9 cellular contexts compared by ENCODE assay signal in the genomic region with DNA sequence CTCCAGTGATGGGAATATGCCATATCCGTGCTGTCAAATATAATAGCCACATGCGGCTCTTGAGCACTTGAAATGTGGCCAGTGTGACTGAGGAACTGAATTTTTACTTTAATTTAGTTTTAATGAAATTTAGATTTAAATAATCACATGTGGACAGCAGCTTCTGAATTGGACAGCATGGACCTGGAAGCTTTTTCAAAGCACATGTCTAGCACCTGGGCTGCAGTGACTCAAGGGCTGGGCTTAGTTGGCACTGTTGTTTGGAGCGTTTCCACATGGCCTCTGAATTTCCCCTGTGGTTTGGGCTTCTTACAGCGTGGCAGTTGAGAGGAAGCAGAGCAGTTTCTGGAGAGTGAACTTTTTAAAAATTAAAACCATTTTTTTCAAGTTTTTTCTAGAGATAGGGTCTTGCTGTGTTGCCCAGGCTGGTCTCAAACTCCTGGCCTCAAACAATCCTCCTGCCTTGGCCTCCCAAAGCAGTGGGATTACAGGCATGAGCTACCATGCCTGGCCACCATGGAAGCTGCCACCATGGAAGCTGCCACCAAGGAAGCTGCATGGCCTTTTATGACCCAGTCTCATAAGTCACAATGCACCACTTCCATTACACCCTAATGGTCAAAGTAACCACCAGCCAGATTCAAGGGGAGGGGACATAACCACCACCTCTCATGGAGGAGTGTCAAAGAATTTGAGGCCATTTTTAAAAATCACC. TPM values are rescaled to one million over a fixed set of nuclear protein-coding genes. Genes with fewer than 3 reads are reported as not detected.
DNase-seq lines count a peak whose midpoint lies in the region; ATAC-seq, FAIRE-seq and TF ChIP-seq lines count a peak whose summit lies in the region.
"Had no signal": no experiment of that assay in that cellular context is flagged by ENCODE, and none has a peak within 500 bp of the region (broad histone marks: within the 10 kb centered on the region; RNA-seq: fewer than 3 reads in every experiment).

No MANE protein-coding gene starts in this region.

- ATAC-seq in activated CD8-positive, alpha-beta memory T cell treated with anti-CD3 and anti-CD28 coated beads, Interleukin-2, amount 10 ng/mL, durations not matched to agents 7 days and 5 days = no peak

- DNase-seq in activated CD8-positive, alpha-beta memory T cell treated with anti-CD3 and anti-CD28 coated beads, Interleukin-2, amount 10 ng/mL, durations not matched to agents 7 days and 5 days = peak; percentile 70
- no peak for DNase-seq in activated CD8-positive, alpha-beta memory T cell treated with anti-CD3 and anti-CD28 coated beads for 24 hours
- DNase-seq in activated effector memory CD4-positive, alpha-beta T cell treated with anti-CD3 and anti-CD28 coated beads, Interleukin-2, amount 50 U/mL, for 16 hours = peak; percentile 78
- DNase-seq in islet precursor cell = peak; percentile 41
- DNase-seq in type B pancreatic cell (ENCODE audit: extremely low spot score, unreplicated experiment) = peak; percentile 20
- no peak for DNase-seq in chondrocyte (ENCODE audit: low spot score)
- no peak for DNase-seq in dermis blood vessel endothelial cell
- no peak for DNase-seq in D721Med (ENCODE audit: insufficient read length, low spot score)

- peaks cover 2% of the 10 kb centered on the region for H3K36me3 Mint-ChIP-seq in activated CD8-positive, alpha-beta memory T cell treated with anti-CD3 and anti-CD28 coated beads, Interleukin-2, amount 10 ng/mL, durations not matched to agents 7 days and 5 days
- H3K36me3 Mint-ChIP-seq in type B pancreatic cell (no peaks in the 10 kb centered on the region), chondrocyte (ENCODE audit: low read depth) (no peaks in the 10 kb centered on the region)

- FAIRE-seq in D721Med (lab: Jason Lieb, UNC) = no peak

- peaks cover 42% of the 10 kb centered on the region for H3K4me1 Mint-ChIP-seq in activated CD8-positive, alpha-beta memory T cell treated with anti-CD3 and anti-CD28 coated beads, Interleukin-2, amount 10 ng/mL, durations not matched to agents 7 days and 5 days
- H3K4me1 Mint-ChIP-seq in type B pancreatic cell (ENCODE audit: unreplicated experiment) (peaks cover 9% of the 10 kb centered on the region), chondrocyte (ENCODE audit: low read depth) (peaks cover 10% of the 10 kb centered on the region)

- no peak overlapping the region for H3K27ac Mint-ChIP-seq in activated CD8-positive, alpha-beta memory T cell treated with anti-CD3 and anti-CD28 coated beads, Interleukin-2, amount 10 ng/mL, durations not matched to agents 7 days and 5 days
- H3K27ac Mint-ChIP-seq in type B pancreatic cell (no peak overlapping the region), chondrocyte (ENCODE audit: unreplicated experiment) (no peak overlapping the region)

- H3K4me3 Mint-ChIP-seq in activated CD8-positive, alpha-beta memory T cell treated with anti-CD3 and anti-CD28 coated beads, Interleukin-2, amount 10 ng/mL, durations not matched to agents 7 days and 5 days = no peak overlapping the region
- no peak overlapping the region for H3K4me3 Mint-ChIP-seq in type B pancreatic cell
- no peak overlapping the region for H3K4me3 Mint-ChIP-seq in chondrocyte (ENCODE audit: unreplicated experiment)

- CTCF ChIA-PET in activated CD8-positive, alpha-beta memory T cell treated with anti-CD3 and anti-CD28 coated beads, Interleukin-2, amount 10 ng/mL, durations not matched to agents 7 days and 5 days (lab: Charles Lee) = interaction anchor here (1.4 to 2.8 kb wide), 5 partner anchors 11 to 84 kb away, joined by 3 to 11 read pairs (median 4); no protein-coding TSS in a partner anchor

- peaks cover 51% of the 10 kb centered on the region for H3K27me3 Mint-ChIP-seq in activated CD8-positive, alpha-beta memory T cell treated with anti-CD3 and anti-CD28 coated beads, Interleukin-2, amount 10 ng/mL, durations not matched to agents 7 days and 5 days
- no peaks in the 10 kb centered on the region for H3K27me3 Mint-ChIP-seq in type B pancreatic cell
- peaks cover 2% of the 10 kb centered on the region for H3K27me3 Mint-ChIP-seq in chondrocyte (ENCODE audit: low read depth)

- no peaks in the 10 kb centered on the region for H3K9me3 Mint-ChIP-seq in activated CD8-positive, alpha-beta memory T cell treated with anti-CD3 and anti-CD28 coated beads, Interleukin-2, amount 10 ng/mL, durations not matched to agents 7 days and 5 days (ENCODE audit: low read depth)
- H3K9me3 Mint-ChIP-seq in type B pancreatic cell (no peaks in the 10 kb centered on the region), chondrocyte (ENCODE audit: low read depth) (no peaks in the 10 kb centered on the region)

- TF ChIP-seq CTCF in type B pancreatic cell (conservative IDR thresholded peaks at IDR 0.05) (no peak), chondrocyte (IDR thresholded peaks at IDR 0.05) (no peak), D721Med (IDR thresholded peaks at IDR 0.05; ENCODE audit: insufficient read depth, missing control alignments) (no peak)

RNA-seq across cellular contexts. Expression of a gene that starts 6.7 kb away (rescaled TPM):
- 10 to 100 TPM; 34.1 to 47.5 TPM for total RNA-seq in activated CD8-positive, alpha-beta memory T cell treated with anti-CD3 and anti-CD28 coated beads, Interleukin-2, amount 10 ng/mL, durations not matched to agents 7 days and 5 days
- 54.9 and 113 TPM in 2 replicates for total RNA-seq in type B pancreatic cell (ENCODE audit: low replicate concordance)
- 29.6 to 44.8 TPM (median 36.6 TPM) in 3 replicates for total RNA-seq in chondrocyte
- 2.9 and 4.4 TPM in 2 replicates for total RNA-seq in dermis blood vessel endothelial cell

RNA-seq across cellular contexts. Expression of a gene that starts 37.5 kb away (rescaled TPM):
- not detected for total RNA-seq in activated CD8-positive, alpha-beta memory T cell treated with anti-CD3 and anti-CD28 coated beads, Interleukin-2, amount 10 ng/mL, durations not matched to agents 7 days and 5 days
- total RNA-seq in type B pancreatic cell (ENCODE audit: low replicate concordance) = 1.7 TPM in 1 of 2 replicates, not detected in the other
- total RNA-seq in chondrocyte = 0.12 to 0.15 TPM in 2 of 3 replicates, not detected in the other
- total RNA-seq in dermis blood vessel endothelial cell = not detected in 2 replicates
- total RNA-seq: A673 had no signal

Comparison
In these comparisons a context has a peak if more than half of its experiments do, and no peak if none do; other contexts are left out.
1. DNase-seq: peak in activated CD8-positive, alpha-beta memory T cell treated with anti-CD3 and anti-CD28 coated beads, Interleukin-2, amount 10 ng/mL, durations not matched to agents 7 days and 5 days (single experiment), activated effector memory CD4-positive, alpha-beta T cell treated with anti-CD3 and anti-CD28 coated beads, Interleukin-2, amount 50 U/mL, for 16 hours (single experiment), islet precursor cell (single experiment) and type B pancreatic cell (single experiment); none in activated CD8-positive, alpha-beta memory T cell treated with anti-CD3 and anti-CD28 coated beads for 24 hours (single experiment), chondrocyte (single experiment), dermis blood vessel endothelial cell (single experiment) and D721Med (single experiment).